ENCODE assay signal across 8 cellular contexts in genomic region chr12:51047655-51048540, GRCh38. TPM values are rescaled to one million over a fixed set of nuclear protein-coding genes. Genes with fewer than 3 reads are reported as not detected.
DNase-seq lines count a peak whose midpoint lies in the region; FAIRE-seq and TF ChIP-seq lines count a peak whose summit lies in the region.

A gene with protein sequence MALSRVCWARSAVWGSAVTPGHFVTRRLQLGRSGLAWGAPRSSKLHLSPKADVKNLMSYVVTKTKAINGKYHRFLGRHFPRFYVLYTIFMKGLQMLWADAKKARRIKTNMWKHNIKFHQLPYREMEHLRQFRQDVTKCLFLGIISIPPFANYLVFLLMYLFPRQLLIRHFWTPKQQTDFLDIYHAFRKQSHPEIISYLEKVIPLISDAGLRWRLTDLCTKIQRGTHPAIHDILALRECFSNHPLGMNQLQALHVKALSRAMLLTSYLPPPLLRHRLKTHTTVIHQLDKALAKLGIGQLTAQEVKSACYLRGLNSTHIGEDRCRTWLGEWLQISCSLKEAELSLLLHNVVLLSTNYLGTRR (plus strand): TSS chr12:51048327. CDS start chr12:51048357, 30 bp downstream.

- no peaks in the 10 kb centered on the region for H3K27me3 ChIP-seq in H9 (ENCODE audit: insufficient read depth, low read length)

- H3K9me3 Mint-ChIP-seq in H9 (no peaks in the 10 kb centered on the region; a peak in 1 of 5 replicates), nephron (no peaks in the 10 kb centered on the region)
- H3K9me3 Mint-ChIP-seq in stimulated activated naive CD8-positive, alpha-beta T cell treated with anti-CD3 and anti-CD28 coated beads, Interleukin-15, Interleukin-2, amounts not matched to agents 100 ng/mL and 50 ng/mL, for 24 hours: no peaks in the 10 kb centered on the region

- no peak within 1 kb of the TSS for H2BK120ac ChIP-seq in H9 (ENCODE audit: low read depth, low read length, poor library complexity, severe bottlenecking)

- H3K23me2 ChIP-seq in H9 (ENCODE audit: insufficient read length, low read depth, low read length, poor library complexity, severe bottlenecking): peaks cover 6% of the 10 kb centered on the region

- H2AFZ ChIP-seq in H9 (ENCODE audit: low read length): no peak within 1 kb of the TSS

- H3K23ac ChIP-seq in H9 (ENCODE audit: insufficient read length, low read depth, low read length): no peak within 1 kb of the TSS

- no peaks in the 10 kb centered on the region for H3K27me3 Mint-ChIP-seq in H9 (ENCODE audit: low read depth)
- H3K27me3 Mint-ChIP-seq in nephron (ENCODE audit: low read depth): no peaks in the 10 kb centered on the region
- no peaks in the 10 kb centered on the region for H3K27me3 Mint-ChIP-seq in stimulated activated naive CD8-positive, alpha-beta T cell treated with anti-CD3 and anti-CD28 coated beads, Interleukin-15, Interleukin-2, amounts not matched to agents 100 ng/mL and 50 ng/mL, for 24 hours

- no peaks in the 10 kb centered on the region for H3K79me1 ChIP-seq in H9 (ENCODE audit: insufficient read depth, low read depth, low read length, poor library complexity, severe bottlenecking)

- no peak within 1 kb of the TSS for H2AK5ac ChIP-seq in H9 (ENCODE audit: insufficient read length, low read length)

- H3T11ph ChIP-seq in H9 (ENCODE audit: low read length): no peak within 1 kb of the TSS

- no peak within 1 kb of the TSS for H3K4ac ChIP-seq in H9 (ENCODE audit: low read depth, low read length)

- H3K36me3 Mint-ChIP-seq in H9 (ENCODE audit: insufficient read depth in 1 of 3, low read depth in 3 of 3) (peaks cover 4 to 9% (median 8%) of the 10 kb centered on the region in 3 experiments; a peak in 5 of 7 replicates), nephron (ENCODE audit: low read depth) (peaks cover 6% of the 10 kb centered on the region)
- H3K36me3 Mint-ChIP-seq in stimulated activated naive CD8-positive, alpha-beta T cell treated with anti-CD3 and anti-CD28 coated beads, Interleukin-15, Interleukin-2, amounts not matched to agents 100 ng/mL and 50 ng/mL, for 24 hours (ENCODE audit: low read depth): peaks cover 26% of the 10 kb centered on the region

- H3K18ac ChIP-seq in H9 (ENCODE audit: insufficient read length, low read depth, low read length): peak within 1 kb of the TSS; percentile 60

- H4K8ac ChIP-seq in H9 (replicated peaks; ENCODE audit: insufficient read length, low read depth, low read length): no peak within 1 kb of the TSS

- H3K27ac Mint-ChIP-seq in H9 (peak within 1 kb of the TSS; percentile 21 to 95 (median 70); a peak in 6 of 7 replicates), nephron (peak within 1 kb of the TSS; percentile 91 to 95 (median 95))
- peak within 1 kb of the TSS; percentile 96 for H3K27ac Mint-ChIP-seq in stimulated activated naive CD8-positive, alpha-beta T cell treated with anti-CD3 and anti-CD28 coated beads, Interleukin-15, Interleukin-2, amounts not matched to agents 100 ng/mL and 50 ng/mL, for 24 hours

- H3K56ac ChIP-seq in H9 (ENCODE audit: insufficient read length, low read depth, low read length): no peak within 1 kb of the TSS

- H3K9me3 ChIP-seq in H9 (ENCODE audit: control insufficient read depth, low read depth, low read length): no peaks in the 10 kb centered on the region

- peak within 1 kb of the TSS; percentile 68 for H3K9ac ChIP-seq in H9 (ENCODE audit: extremely low read depth, insufficient read length, low read length)

- H4K91ac ChIP-seq in H9 (ENCODE audit: insufficient read length, low read depth, low read length): no peak within 1 kb of the TSS

- H3K4me1 ChIP-seq in H9 (ENCODE audit: insufficient read depth, low read length): 0 out of 2 replicates have a peak, but pooled peaks cover 2% of the 10 kb centered on the region

- H3K4me3 Mint-ChIP-seq in H9 (peak within 1 kb of the TSS; percentile 88 to 94), nephron (peak within 1 kb of the TSS; percentile 92 to 97 (median 95))
- peak within 1 kb of the TSS; percentile 99 for H3K4me3 Mint-ChIP-seq in stimulated activated naive CD8-positive, alpha-beta T cell treated with anti-CD3 and anti-CD28 coated beads, Interleukin-15, Interleukin-2, amounts not matched to agents 100 ng/mL and 50 ng/mL, for 24 hours

- H3K27ac ChIP-seq in H9 (ENCODE audit: insufficient read length, low read depth, low read length): no peak within 1 kb of the TSS

- no peak within 1 kb of the TSS for H2BK12ac ChIP-seq in H9 (ENCODE audit: insufficient read length, low read depth, low read length)

- peak; percentile 97 for FAIRE-seq in G401.6 (lab: Jason Lieb, UNC)

- H3K79me2 ChIP-seq in H9 (ENCODE audit: insufficient read depth, low read length): no peaks in the 10 kb centered on the region

- peaks cover 11 to 16% of the 10 kb centered on the region in 2 experiments for H3K4me1 Mint-ChIP-seq in H9
- peaks cover 18% of the 10 kb centered on the region for H3K4me1 Mint-ChIP-seq in nephron
- peaks cover 32% of the 10 kb centered on the region for H3K4me1 Mint-ChIP-seq in stimulated activated naive CD8-positive, alpha-beta T cell treated with anti-CD3 and anti-CD28 coated beads, Interleukin-15, Interleukin-2, amounts not matched to agents 100 ng/mL and 50 ng/mL, for 24 hours (ENCODE audit: low read depth)

- no peak within 1 kb of the TSS for H2BK5ac ChIP-seq in H9 (ENCODE audit: insufficient read length, low read length)

- H2BK15ac ChIP-seq in H9 (ENCODE audit: low read depth, low read length): no peak within 1 kb of the TSS

- WGBS in H9 (ENCODE audit: extremely low coverage, insufficient read length, low lambda C conversion rate): no CpG with 5 or more reads among the region's 51 CpGs

- peak within 1 kb of the TSS; percentile 59; the same call in 1 of the 2 replicates for H3K14ac ChIP-seq in H9 (ENCODE audit: insufficient read depth, low read length)

- H4K20me1 ChIP-seq in H9 (ENCODE audit: control insufficient read depth, insufficient read depth, insufficient read length): no peaks in the 10 kb centered on the region

- DNase-seq in H9 (peak; percentile 97), M059J (ENCODE audit: low read depth) (peak; percentile 98), SHP77 (lab: John Stamatoyannopoulos, UW) (peak; percentile 97 to 98), fibroblast of the aortic adventitia (ENCODE audit: low read depth) (peak; percentile 99)
- peak; percentile 85 for DNase-seq in activated effector memory CD4-positive, alpha-beta T cell treated with Interleukin-2 at 50 U/mL for 16 hours

- peak within 1 kb of the TSS; percentile 92 for H3K4me3 ChIP-seq in fibroblast of the aortic adventitia (ENCODE audit: low read depth, low read length)

- H4K5ac ChIP-seq in H9 (ENCODE audit: insufficient read length, low read depth, low read length): no peak within 1 kb of the TSS

- peak within 1 kb of the TSS; percentile 92 for H3K4me2 ChIP-seq in H9 (ENCODE audit: insufficient read depth, insufficient read length, low read length)

- TF ChIP-seq CTCF in H9 (conservative IDR thresholded peaks at IDR 0.05) (peak; percentile 95), fibroblast of the aortic adventitia (IDR thresholded peaks at IDR 0.05; ENCODE audit: insufficient read depth, low read length) (peak; percentile 90), nephron (IDR thresholded peaks at IDR 0.05; ENCODE audit: unreplicated experiment in 3 of 3) (peak; percentile 95 to 98 (median 97))

- no peak within 1 kb of the TSS for H2BK20ac ChIP-seq in H9 (ENCODE audit: low read depth, low read length, poor library complexity, severe bottlenecking)

RNA-seq across cellular contexts. Expression of the gene that starts here (rescaled TPM):
- total RNA-seq in H9 (2021) (33.0 and 34.9 TPM in 2 replicates), fibroblast of the aortic adventitia (ENCODE audit: low replicate concordance) (30.5 and 40.6 TPM in 2 replicates)
- 33.0 and 40.3 TPM in 2 replicates for total RNA-seq in M059J (2014; rRNA removed; shearing (Covaris generic))
